8 cellular contexts compared by ENCODE assay signal in genomic region chr9:128724744-128725211, GRCh38. TPM values are rescaled to one million over a fixed set of nuclear protein-coding genes. Genes with fewer than 3 reads are reported as not detected.
DNase-seq lines count a peak whose midpoint lies in the region; ATAC-seq and TF ChIP-seq lines count a peak whose summit lies in the region.

No MANE protein-coding gene starts in this region.

- no peak for TF ChIP-seq POLR2A in adrenal gland (IDR thresholded peaks at IDR 0.05)

- H3K4me1 ChIP-seq in HUES48 (ENCODE audit: control insufficient read depth, insufficient read depth, low read length) = peaks cover 4% of the 10 kb centered on the region; the same call in 1 of the 2 replicates
- H3K4me1 ChIP-seq in adrenal gland (replicated peaks in 1 of 2) = peaks cover 3 to 6% of the 10 kb centered on the region in 2 donors

- H3K9ac ChIP-seq in HUES48 (ENCODE audit: low read depth, low read length) = no peak overlapping the region; the same call in 1 of the 2 replicates

- H3K9me3 ChIP-seq in HUES48 (ENCODE audit: control insufficient read depth, insufficient read depth, low read length) (no peaks in the 10 kb centered on the region), adrenal gland (replicated peaks in 1 of 3) (no peaks in the 10 kb centered on the region)

- intact Hi-C loops in adrenal gland (cut with DNase I) = no loop called here
- intact Hi-C loops in Right ventricle myocardium inferior (cut with DNase I) = loop anchor here (2.0 kb wide), 1 partner anchor 22 kb away; the partner anchor contains the start of gene PKN3

- ATAC-seq in Right ventricle myocardium inferior = peak; percentile 51
- ATAC-seq in HG03457 (IDR thresholded peaks at IDR 0.05; ENCODE audit: unreplicated experiment) = no peak

- H3K27me3 ChIP-seq in HUES48 (ENCODE audit: control insufficient read depth, insufficient read depth, low read length) = no peaks in the 10 kb centered on the region
- no peaks in the 10 kb centered on the region for H3K27me3 ChIP-seq in adrenal gland

- H3K27ac ChIP-seq in HUES48 (ENCODE audit: low read depth, low read length) = peak overlapping the region; percentile 46
- peak overlapping the region in 3 of 5 donors; percentile 1 to 78 (median 61) for H3K27ac ChIP-seq in adrenal gland

- TF ChIP-seq CTCF in adrenal gland (IDR thresholded peaks at IDR 0.05) = no peak

- H3K4me3 ChIP-seq in HUES48 (ENCODE audit: low read depth, low read length) = peak overlapping the region; percentile 60
- peak overlapping the region in 3 of 4 donors; percentile 40 to 75 (median 50) for H3K4me3 ChIP-seq in adrenal gland

- DNase-seq in DMS79 treated with DMSO at 0.1 percent for 48 hours (lab: John Stamatoyannopoulos, UW) = peak; percentile 44
- DNase-seq in DMS79 (lab: John Stamatoyannopoulos, UW) = no peak
- DNase-seq in RPMI7951 (ENCODE audit: low read depth) = peak; percentile 86
- peak; percentile 58 to 88 (median 78) for DNase-seq in adrenal gland
- peak; percentile 80 for DNase-seq in Right ventricle myocardium inferior (ENCODE audit: missing footprints)
- DNase-seq in nucleus accumbens (lab: John Stamatoyannopoulos, UW) = peak in 44 of 56 donors; percentile 10 to 86 (median 58)

- WGBS in adrenal gland, 4 donors = 14 to 30% (median 24%) methylated on average over 9 to 10 of the region's 10 CpGs

- H3K36me3 ChIP-seq in HUES48 (ENCODE audit: control insufficient read depth, insufficient read depth, low read length) (peaks cover 21% of the 10 kb centered on the region), adrenal gland (replicated peaks in 1 of 2) (no peaks in the 10 kb centered on the region)

RNA-seq across cellular contexts. Expression of gene ZDHHC12, which starts 0.9 kb away (rescaled TPM):
- 68.1 and 69.2 TPM in 2 replicates for total RNA-seq in RPMI7951 (2014; rRNA removed; shearing (Covaris generic))
- total RNA-seq in adrenal gland = 10 to 100 TPM; 15.5 to 97.4 (median 29.0) TPM
- 10 to 100 TPM in 2 of 3 donors, 1 to 10 TPM in 1; 1.6 to 64.8 (median 33.1) TPM for polyA plus RNA-seq in adrenal gland
- total RNA-seq in Right ventricle myocardium inferior = 6.4 TPM

RNA-seq across cellular contexts. Expression of gene PKN3, which starts 22.5 kb away (rescaled TPM):
- total RNA-seq in RPMI7951 (2014; rRNA removed; shearing (Covaris generic)) = 6.1 and 6.6 TPM in 2 replicates
- total RNA-seq in adrenal gland (1 to 10 TPM; 1.6 to 6.3 (median 4.1) TPM), Right ventricle myocardium inferior (8.5 TPM)
- 1 to 10 TPM in 2 of 3 donors, under 1 TPM in 1; 0.90 to 8.6 (median 8.1) TPM for polyA plus RNA-seq in adrenal gland

RNA-seq across cellular contexts. Expression of gene SET, which starts 35.8 kb away (rescaled TPM):
- 266 and 329 TPM in 2 replicates for total RNA-seq in RPMI7951 (2014; rRNA removed; shearing (Covaris generic))
- total RNA-seq in adrenal gland = 100 to 1,000 TPM; 122 to 285 (median 184) TPM
- 100 to 1,000 TPM in 2 of 3 donors, 10 to 100 TPM in 1; 62.1 to 352 (median 105) TPM for polyA plus RNA-seq in adrenal gland
- total RNA-seq in Right ventricle myocardium inferior = 175 TPM

RNA-seq across cellular contexts. Expression of gene ZER1, which starts 46.9 kb away (rescaled TPM):
- total RNA-seq in RPMI7951 (2014; rRNA removed; shearing (Covaris generic)) = 13.7 and 15.4 TPM in 2 replicates
- total RNA-seq in adrenal gland = 100 to 1,000 TPM in 1 of 8 donors, 10 to 100 TPM in 7; 38.8 to 131 (median 66.6) TPM
- 10 to 100 TPM; 17.0 to 51.1 (median 41.7) TPM for polyA plus RNA-seq in adrenal gland
- total RNA-seq in Right ventricle myocardium inferior = 51.5 TPM
